Comparison of ENCODE assay signal across 17 cellular contexts in the genomic region with DNA sequence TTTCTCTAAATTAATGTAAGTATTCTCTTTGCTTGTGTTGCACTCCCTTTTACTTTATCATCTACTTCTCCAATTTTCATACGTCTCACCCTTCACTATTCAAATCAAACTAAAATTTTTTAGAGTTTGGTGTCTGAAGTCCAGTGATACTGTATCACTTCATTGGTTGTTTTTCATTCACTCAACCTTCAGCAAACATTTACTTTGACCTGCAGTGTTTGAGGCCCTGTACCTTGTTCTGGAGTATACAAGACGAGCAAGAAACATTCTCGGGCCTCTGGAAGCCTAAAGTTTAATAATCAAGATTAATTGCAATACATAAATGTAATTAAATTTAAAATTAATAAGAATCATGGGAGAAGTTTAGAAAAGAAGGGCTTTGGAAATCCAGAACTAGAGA.
DNase-seq lines count a peak whose midpoint lies in the region; ATAC-seq, FAIRE-seq and TF ChIP-seq lines count a peak whose summit lies in the region.
"Had no signal": no experiment of that assay in that cellular context is flagged by ENCODE, and none has a peak within 500 bp of the region (broad histone marks: within the 10 kb centered on the region; RNA-seq: fewer than 3 reads in every experiment).

No MANE protein-coding gene starts in this region.

- H3K9me3 ChIP-seq in T-helper 17 cell (ENCODE audit: control insufficient read depth, low read length, poor library complexity, severe bottlenecking) = no peaks in the 10 kb centered on the region
- no peaks in the 10 kb centered on the region for H3K9me3 ChIP-seq in HepG2 (ENCODE audit: low read length)
- H3K9me3 ChIP-seq: A549, HAP-1 had no signal

- H3K4me1 ChIP-seq in HepG2 (ENCODE audit: insufficient read depth, low read length) = peaks cover 18% of the 10 kb centered on the region
- H3K4me1 ChIP-seq: HAP-1 had no signal

- WGBS in HepG2 (ENCODE audit: low lambda C conversion rate) = 22% methylated on average over 3 of the region's 3 CpGs

- H4K20me1 ChIP-seq in HepG2 (ENCODE audit: insufficient read depth, low read length) = no peaks in the 10 kb centered on the region

- no peaks in the 10 kb centered on the region for H3K27me3 Mint-ChIP-seq in activated T-cell treated with anti-CD3 and anti-CD28 coated beads, Interleukin-2, amount 50 U/mL, for 72 hours (ENCODE audit: low read depth)
- H3K27me3 Mint-ChIP-seq in T-helper 17 cell = no peaks in the 10 kb centered on the region
- H3K27me3 Mint-ChIP-seq: CD4-positive, alpha-beta T cell had no signal

- H3K27me3 ChIP-seq in HepG2 (ENCODE audit: control insufficient read depth in 1 of 2, insufficient read depth in 2 of 2, low read length in 2 of 2) = no peaks in the 10 kb centered on the region

- CTCF ChIA-PET in HepG2 (lab: Yijun Ruan, JAX; ENCODE audit: low intra/inter-chr PET ratio, low total read pairs) = no interaction called here

- no peak for FAIRE-seq in HepG2 (lab: Jason Lieb, UNC)
- FAIRE-seq: A549, GM12891 had no signal

- peaks cover 5 to 6% of the 10 kb centered on the region in 2 donors for H3K36me3 Mint-ChIP-seq in activated T-cell treated with anti-CD3 and anti-CD28 coated beads, Interleukin-2, amount 50 U/mL, for 72 hours (ENCODE audit: insufficient read depth in 2 of 2)
- H3K36me3 Mint-ChIP-seq in T-helper 17 cell (ENCODE audit: low read depth) = peaks cover 18% of the 10 kb centered on the region

- H3K4me1 Mint-ChIP-seq in activated T-cell treated with anti-CD3 and anti-CD28 coated beads, Interleukin-2, amount 50 U/mL, for 72 hours (ENCODE audit: low read depth) = peaks cover 15% of the 10 kb centered on the region
- peaks cover 25% of the 10 kb centered on the region for H3K4me1 Mint-ChIP-seq in T-helper 17 cell

- no peak overlapping the region for H3K4me3 Mint-ChIP-seq in activated T-cell treated with anti-CD3 and anti-CD28 coated beads, Interleukin-2, amount 50 U/mL, for 72 hours
- peak overlapping the region; percentile 25 for H3K4me3 Mint-ChIP-seq in T-helper 17 cell
- H3K4me3 Mint-ChIP-seq: CD4-positive, alpha-beta T cell had no signal

- TF ChIP-seq POLR2A in HepG2 (IDR thresholded peaks at IDR 0.05; ENCODE audit: insufficient read depth in 1 of 2, low read depth in 2 of 2, low read length in 2 of 2) = no peak

- H2AFZ ChIP-seq in HepG2 (ENCODE audit: low read length) = no peak overlapping the region
- H2AFZ ChIP-seq: GM23248 had no signal

- no peak for TF ChIP-seq EP300 in HepG2 (IDR thresholded peaks at IDR 0.05; ENCODE audit: low read depth in 2 of 2, low read length in 2 of 2)
- TF ChIP-seq EP300 in HepG2 (CRISPR knock-in tag; IDR thresholded peaks at IDR 0.05; ENCODE audit: borderline replicate concordance) = no peak

- H3K4me3 ChIP-seq in HepG2 (replicated peaks in 1 of 3; ENCODE audit: insufficient read depth in 1 of 3, low read depth in 2 of 3, low read length in 3 of 3) = no peak overlapping the region
- H3K4me3 ChIP-seq: A549, GM23248, HAP-1 had no signal

- peak overlapping the region; percentile 41 for H3K27ac Mint-ChIP-seq in activated T-cell treated with anti-CD3 and anti-CD28 coated beads, Interleukin-2, amount 50 U/mL, for 72 hours
- H3K27ac Mint-ChIP-seq in T-helper 17 cell = peak overlapping the region; percentile 24

- intact Hi-C loops in HepG2 (cut with micrococcal nuclease; ENCODE audit: unreplicated experiment) = no loop called here

- H3K36me3 ChIP-seq in HepG2 (replicated peaks in 1 of 2; ENCODE audit: control insufficient read depth in 1 of 2, insufficient read depth in 2 of 2, low read length in 2 of 2) = peaks cover 26 to 48% of the 10 kb centered on the region in 2 experiments

- DNase-seq in activated T-cell treated with anti-CD3 and anti-CD28 coated beads, Interleukin-2, amount 50 U/mL, for 72 hours = no peak
- DNase-seq in activated T-cell treated with anti-CD3 and anti-CD28 coated beads, Interleukin-2, amount 50 U/mL, for 48 hours = no peak
- DNase-seq in T-helper 17 cell (no peak), HepG2 (ENCODE audit: low spot score) (peak; percentile 48), DMS 273 treated with DMSO at 0.1 percent for 48 hours (lab: John Stamatoyannopoulos, UW) (no peak)
- DNase-seq: AML-193; CD4-positive, alpha-beta T cell; DND-41; EL; GM23248 had no signal

- H3K9me3 Mint-ChIP-seq in activated T-cell treated with anti-CD3 and anti-CD28 coated beads, Interleukin-2, amount 50 U/mL, for 72 hours = no peaks in the 10 kb centered on the region
- H3K9me3 Mint-ChIP-seq: CD4-positive, alpha-beta T cell had no signal

- peak overlapping the region; percentile 2 for H3K27ac ChIP-seq in HepG2 (ENCODE audit: extremely low read length, insufficient read depth, low read length)
- H3K27ac ChIP-seq: 22Rv1, A549, C4-2B, GM23248 had no signal

- no TSS peak for BruUV-seq in HepG2 (replicated peaks; lab: Mats Ljungman, UMichigan)

- TF ChIP-seq RAD21 in HepG2 (CRISPR knock-in tag; IDR thresholded peaks at IDR 0.05) = no peak

- H3K79me2 ChIP-seq in HepG2 (ENCODE audit: insufficient read depth, low read length) = peaks cover 6% of the 10 kb centered on the region

- POLR2A ChIA-PET in HepG2 (lab: Yijun Ruan, JAX) = no interaction called here

- H3K4me2 ChIP-seq in HepG2 (ENCODE audit: low read depth, low read length) = peak overlapping the region; percentile 54
- H3K4me2 ChIP-seq: A549 had no signal

- ATAC-seq in activated T-cell treated with anti-CD3 and anti-CD28 coated beads, Interleukin-2, amount 50 U/mL, for 72 hours (replicated peaks in 1 of 2) = no peak
- ATAC-seq in T-helper 17 cell (no peak), HepG2 (peak; percentile 86), GM19023 (IDR thresholded peaks at IDR 0.05; ENCODE audit: unreplicated experiment) (no peak), HG03439 (IDR thresholded peaks at IDR 0.05; ENCODE audit: unreplicated experiment) (no peak)
- ATAC-seq: A549 had no signal

- no peak for TF ChIP-seq CTCF in HepG2 (CRISPR knock-in tag; IDR thresholded peaks at IDR 0.05)

- in situ Hi-C loops in HepG2 (cut with HindIII; ENCODE audit: extremely low pct_ligation_motif_present, low pct_unique_long_range_greater_than_20kb) = no loop called here

- H3K9ac ChIP-seq in HepG2 (ENCODE audit: insufficient read depth, low read depth, low read length) = no peak overlapping the region
- H3K9ac ChIP-seq: GM23248 had no signal

TF ChIP-seq in HepG2, 621 proteins besides CTCF, POLR2A, EP300 and RAD21 (continues in another document):
- TF ChIP-seq STAT6 (CRISPR knock-in tag; IDR thresholded peaks at IDR 0.05; ENCODE audit: borderline replicate concordance) = no peak
- TF ChIP-seq DRAP1 (CRISPR knock-in tag; IDR thresholded peaks at IDR 0.05) = no peak; the same call in 1 of the 2 replicates
- no peak for TF ChIP-seq ZNF3 (CRISPR knock-in tag; IDR thresholded peaks at IDR 0.05)
- TF ChIP-seq, protein P1, sequence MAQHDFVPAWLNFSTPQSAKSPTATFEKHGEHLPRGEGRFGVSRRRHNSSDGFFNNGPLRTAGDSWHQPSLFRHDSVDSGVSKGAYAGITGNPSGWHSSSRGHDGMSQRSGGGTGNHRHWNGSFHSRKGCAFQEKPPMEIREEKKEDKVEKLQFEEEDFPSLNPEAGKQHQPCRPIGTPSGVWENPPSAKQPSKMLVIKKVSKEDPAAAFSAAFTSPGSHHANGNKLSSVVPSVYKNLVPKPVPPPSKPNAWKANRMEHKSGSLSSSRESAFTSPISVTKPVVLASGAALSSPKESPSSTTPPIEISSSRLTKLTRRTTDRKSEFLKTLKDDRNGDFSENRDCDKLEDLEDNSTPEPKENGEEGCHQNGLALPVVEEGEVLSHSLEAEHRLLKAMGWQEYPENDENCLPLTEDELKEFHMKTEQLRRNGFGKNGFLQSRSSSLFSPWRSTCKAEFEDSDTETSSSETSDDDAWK (CRISPR knock-in tag; IDR thresholded peaks at IDR 0.05) = no peak
- TF ChIP-seq ZNF550 (CRISPR knock-in tag; IDR thresholded peaks at IDR 0.05; ENCODE audit: borderline replicate concordance) = no peak
- no peak for TF ChIP-seq RCOR2 (CRISPR knock-in tag; IDR thresholded peaks at IDR 0.05)
- no peak for TF ChIP-seq IRF9 (CRISPR knock-in tag; IDR thresholded peaks at IDR 0.05; ENCODE audit: borderline replicate concordance)
